ENCODE assay signal across 39 cellular contexts in the genomic region with DNA sequence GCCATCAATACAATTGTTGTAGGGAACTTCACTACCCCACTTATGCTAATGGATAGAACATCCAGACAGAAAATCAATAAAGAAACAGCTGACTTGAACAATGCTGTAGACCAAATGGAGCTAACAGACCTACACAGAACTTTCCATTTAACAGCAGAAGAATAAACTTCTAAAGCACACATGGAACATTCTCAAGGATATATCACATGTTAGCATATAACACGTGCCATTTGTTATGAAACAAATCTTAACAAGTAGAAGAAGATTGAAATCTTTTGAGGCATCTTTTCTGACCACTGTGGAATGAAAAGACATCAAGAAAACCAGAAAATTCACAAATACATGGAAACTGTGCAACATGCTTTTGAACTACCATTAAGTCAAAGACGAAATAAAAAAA.
"Had no signal": no experiment of that assay in that cellular context is flagged by ENCODE, and none has a peak within 500 bp of the region (broad histone marks: within the 10 kb centered on the region; RNA-seq: fewer than 3 reads in every experiment).

No MANE protein-coding gene starts in this region.

- H3K27me3 ChIP-seq: adrenal gland, ascending aorta, body of pancreas, brain microvascular endothelial cell, breast epithelium, cardiac muscle cell had no signal

- ATAC-seq: activated naive CD4-positive, alpha-beta T cell treated with anti-CD3 and anti-CD28 coated beads, Interleukin-2, amount 50 U/mL, for 72 hours; activated naive CD8-positive, alpha-beta T cell treated with anti-CD3 and anti-CD28 coated beads, Interleukin-2, amount 50 U/mL, for 24 hours; activated T-cell treated with anti-CD3 and anti-CD28 coated beads, Interleukin-2, amount 50 U/mL, for 4 hours; activated T-cell treated with anti-CD3 and anti-CD28 coated beads, Interleukin-2, amount 50 U/mL, for 72 hours; activated T-helper 17 cell treated with anti-CD3 and anti-CD28 coated beads, Interleukin-2, amount 50 U/mL, for 72 hours; body of pancreas had no signal

- DNase-seq: activated effector memory CD4-positive, alpha-beta T cell treated with anti-CD3 and anti-CD28 coated beads, Interleukin-2, amount 50 U/mL, for 16 hours; activated effector memory CD4-positive, alpha-beta T cell treated with Interleukin-2 at 50 U/mL for 16 hours; activated gamma-delta T cell; activated gamma-delta T cell treated with Interleukin-2 at 50 U/mL for 16 hours; activated naive CD4-positive, alpha-beta T cell; activated naive CD4-positive, alpha-beta T cell treated with anti-CD3 and anti-CD28 coated beads for 36 hours; activated naive CD4-positive, alpha-beta T cell treated with anti-CD3 and anti-CD28 coated beads, Interleukin-2, amount 10 ng/mL, durations not matched to agents 7 days and 5 days; activated naive CD4-positive, alpha-beta T cell treated with anti-CD3 and anti-CD28 coated beads, Interleukin-2, amount 50 U/mL, for 16 hours; activated naive CD4-positive, alpha-beta T cell treated with Interleukin-2 at 50 U/mL for 16 hours; activated naive CD8-positive, alpha-beta T cell treated with anti-CD3 and anti-CD28 coated beads for 36 hours; activated naive CD8-positive, alpha-beta T cell treated with anti-CD3 and anti-CD28 coated beads, Interleukin-2, amount 10 ng/mL, durations not matched to agents 7 days and 5 days; activated naive CD8-positive, alpha-beta T cell treated with anti-CD3 and anti-CD28 coated beads, Interleukin-2, amount 50 U/mL, for 24 hours; activated T-cell treated with anti-CD3 and anti-CD28 coated beads, Interleukin-2, amount 50 U/mL, for 24 hours; activated T-cell treated with anti-CD3 and anti-CD28 coated beads, Interleukin-2, amount 50 U/mL, for 4 hours; activated T-cell treated with anti-CD3 and anti-CD28 coated beads, Interleukin-2, amount 50 U/mL, for 48 hours; activated T-cell treated with anti-CD3 and anti-CD28 coated beads, Interleukin-2, amount 50 U/mL, for 72 hours; adrenal gland; amniotic stem cell; amygdala; anterior cingulate cortex; aorta; body of pancreas; brain microvascular endothelial cell; caudate nucleus; central memory CD4-positive, alpha-beta T cell; cerebellar nuclear complex had no signal

- H3K27me3 Mint-ChIP-seq: activated naive CD4-positive, alpha-beta T cell treated with anti-CD3 and anti-CD28 coated beads, Interleukin-2, amount 10 ng/mL, durations not matched to agents 7 days and 5 days; activated naive CD4-positive, alpha-beta T cell treated with anti-CD3 and anti-CD28 coated beads, Interleukin-2, amount 50 U/mL, for 24 hours; activated naive CD8-positive, alpha-beta T cell; activated naive CD8-positive, alpha-beta T cell treated with anti-CD3 and anti-CD28 coated beads for 36 hours; activated naive CD8-positive, alpha-beta T cell treated with anti-CD3 and anti-CD28 coated beads, Interleukin-2, amount 50 U/mL, for 24 hours; activated T-cell treated with anti-CD3 and anti-CD28 coated beads, Interleukin-2, amount 50 U/mL, for 24 hours; activated T-helper 17 cell treated with anti-CD3 and anti-CD28 coated beads, Interleukin-2, amount 50 U/mL, for 72 hours had no signal

- H3K4me3 ChIP-seq: adrenal gland, ascending aorta, body of pancreas, breast epithelium, cardiac muscle cell had no signal

- H3K27ac Mint-ChIP-seq: activated naive CD4-positive, alpha-beta T cell treated with anti-CD3 and anti-CD28 coated beads for 36 hours; activated naive CD4-positive, alpha-beta T cell treated with anti-CD3 and anti-CD28 coated beads, Interleukin-2, amount 10 ng/mL, durations not matched to agents 7 days and 5 days; activated naive CD4-positive, alpha-beta T cell treated with anti-CD3 and anti-CD28 coated beads, Interleukin-2, amount 50 U/mL, for 24 hours; activated naive CD4-positive, alpha-beta T cell treated with anti-CD3 and anti-CD28 coated beads, Interleukin-2, amount 50 U/mL, for 72 hours; activated naive CD8-positive, alpha-beta T cell; activated naive CD8-positive, alpha-beta T cell treated with anti-CD3 and anti-CD28 coated beads for 36 hours; activated naive CD8-positive, alpha-beta T cell treated with anti-CD3 and anti-CD28 coated beads, Interleukin-2, amount 10 ng/mL, durations not matched to agents 7 days and 5 days; activated naive CD8-positive, alpha-beta T cell treated with anti-CD3 and anti-CD28 coated beads, Interleukin-2, amount 50 U/mL, for 24 hours; activated T-cell treated with anti-CD3 and anti-CD28 coated beads, Interleukin-2, amount 50 U/mL, for 24 hours; activated T-cell treated with anti-CD3 and anti-CD28 coated beads, Interleukin-2, amount 50 U/mL, for 72 hours; activated T-helper 1 cell treated with anti-CD3 and anti-CD28 coated beads, Interleukin-12 subunit alpha, Interleukin-12 subunit beta, Interleukin-2, Interleukin-4 antibody, amounts not matched to agents 30 ng/mL and 10 ng/mL and 1 ng/mL, durations not matched to agents 14 hours and 24 hours and 36 hours; activated T-helper 17 cell treated with anti-CD3 and anti-CD28 coated beads, Interleukin-2, amount 50 U/mL, for 72 hours; activated T-helper 2 cell treated with anti-CD3 and anti-CD28 coated beads, Interferon-gamma antibody, Interleukin-2, Interleukin-4, amounts not matched to agents 10 μg/mL and 5 μg/mL and 100 μg/mL, durations not matched to agents 14 hours and 24 hours and 36 hours; brain had no signal

- H3K4me1 ChIP-seq: adrenal gland, ascending aorta, body of pancreas, breast epithelium had no signal

- H3K27ac ChIP-seq: adrenal gland, ascending aorta, body of pancreas, brain microvascular endothelial cell, breast epithelium, cardiac muscle cell had no signal

- H3K4me3 Mint-ChIP-seq: activated naive CD4-positive, alpha-beta T cell treated with anti-CD3 and anti-CD28 coated beads for 36 hours; activated naive CD4-positive, alpha-beta T cell treated with anti-CD3 and anti-CD28 coated beads, Interleukin-2, amount 10 ng/mL, durations not matched to agents 7 days and 5 days; activated naive CD4-positive, alpha-beta T cell treated with anti-CD3 and anti-CD28 coated beads, Interleukin-2, amount 50 U/mL, for 24 hours; activated naive CD8-positive, alpha-beta T cell; activated naive CD8-positive, alpha-beta T cell treated with anti-CD3 and anti-CD28 coated beads for 36 hours; activated naive CD8-positive, alpha-beta T cell treated with anti-CD3 and anti-CD28 coated beads, Interleukin-2, amount 10 ng/mL, durations not matched to agents 7 days and 5 days; activated naive CD8-positive, alpha-beta T cell treated with anti-CD3 and anti-CD28 coated beads, Interleukin-2, amount 50 U/mL, for 24 hours; activated T-cell treated with anti-CD3 and anti-CD28 coated beads, Interleukin-2, amount 50 U/mL, for 24 hours; activated T-cell treated with anti-CD3 and anti-CD28 coated beads, Interleukin-2, amount 50 U/mL, for 4 hours; activated T-cell treated with anti-CD3 and anti-CD28 coated beads, Interleukin-2, amount 50 U/mL, for 72 hours; activated T-helper 1 cell treated with anti-CD3 and anti-CD28 coated beads, Interleukin-12 subunit alpha, Interleukin-12 subunit beta, Interleukin-2, Interleukin-4 antibody, amounts not matched to agents 30 ng/mL and 10 ng/mL and 1 ng/mL, durations not matched to agents 14 hours and 24 hours and 36 hours; activated T-helper 17 cell treated with anti-CD3 and anti-CD28 coated beads, Interleukin-2, amount 50 U/mL, for 72 hours; brain; central memory CD8-positive, alpha-beta T cell had no signal

- H3K4me1 Mint-ChIP-seq: activated naive CD4-positive, alpha-beta T cell treated with anti-CD3 and anti-CD28 coated beads, Interleukin-2, amount 50 U/mL, for 24 hours; activated naive CD8-positive, alpha-beta T cell treated with anti-CD3 and anti-CD28 coated beads for 36 hours; activated naive CD8-positive, alpha-beta T cell treated with anti-CD3 and anti-CD28 coated beads, Interleukin-2, amount 50 U/mL, for 24 hours; activated T-helper 17 cell treated with anti-CD3 and anti-CD28 coated beads, Interleukin-2, amount 50 U/mL, for 72 hours; brain; central memory CD8-positive, alpha-beta T cell had no signal

- FAIRE-seq: astrocyte, bronchial epithelial cell had no signal

- H3K9me3 ChIP-seq: body of pancreas had no signal

- H3K36me3 ChIP-seq: adrenal gland, ascending aorta, brain microvascular endothelial cell, breast epithelium, cardiac muscle cell had no signal
